In the genomic region with DNA sequence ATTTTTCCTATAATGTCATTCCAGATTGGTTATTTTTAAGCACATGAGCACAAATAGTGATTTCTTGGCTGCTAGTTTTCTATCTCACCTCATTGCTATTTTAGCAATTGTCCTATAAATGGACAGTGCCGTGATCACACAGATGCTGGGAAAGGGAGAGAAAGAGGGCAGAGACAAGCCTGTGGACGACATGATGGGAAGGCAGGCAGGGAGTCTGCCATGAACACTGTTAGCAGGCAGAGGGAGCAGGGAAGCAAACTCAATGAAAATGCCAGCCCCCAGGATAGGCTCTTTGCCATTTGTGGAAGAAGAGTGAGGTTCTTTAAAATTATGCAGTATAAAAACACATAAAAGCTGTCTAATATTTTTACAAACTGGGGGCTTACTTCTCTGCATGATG, we compare ENCODE assay signal across 24 cellular contexts.
A peak's percentile ranks its signal among the peaks of the same experiment; 100 is the strongest.
DNase-seq lines count a peak whose midpoint lies in the region; TF ChIP-seq lines count a peak whose summit lies in the region.
"Had no signal": no experiment of that assay in that cellular context is flagged by ENCODE, and none has a peak within 500 bp of the region (broad histone marks: within the 10 kb centered on the region; RNA-seq: fewer than 3 reads in every experiment).

No MANE protein-coding gene starts in this region.

- no peak overlapping the region for H4K91ac ChIP-seq in trophoblast cell (ENCODE audit: low read depth, low read length)

- peaks cover 4% of the 10 kb centered on the region for H3K36me3 Mint-ChIP-seq in neural progenitor cell

- 0 out of 2 replicates have a peak, but pooled peaks have one; percentile 8 for TF ChIP-seq CTCF in LNCaP clone FGC (IDR thresholded peaks at IDR 0.05; ENCODE audit: control insufficient read depth, extremely low read depth, insufficient read depth)
- peak; percentile 14 for TF ChIP-seq CTCF in brain microvascular endothelial cell (IDR thresholded peaks at IDR 0.05; ENCODE audit: low read depth, low read length, missing control alignments)
- TF ChIP-seq CTCF in fibroblast of villous mesenchyme (IDR thresholded peaks at IDR 0.05; ENCODE audit: insufficient read depth, low read depth, low read length): peak; percentile 13
- no peak for TF ChIP-seq CTCF in neural progenitor cell (IDR thresholded peaks at IDR 0.05)
- no peak for TF ChIP-seq CTCF in spleen (IDR thresholded peaks at IDR 0.05 in 8 of 11, conservative IDR thresholded peaks at IDR 0.05 in 3 of 11)

- H3K4me1 ChIP-seq in trophoblast cell (ENCODE audit: control insufficient read depth in 1 of 2, insufficient read depth in 2 of 2, low read length in 2 of 2) (peaks cover 8 to 14% of the 10 kb centered on the region in 2 experiments), neural progenitor cell (no peaks in the 10 kb centered on the region), spleen (no peaks in the 10 kb centered on the region)
- H3K4me1 ChIP-seq: BLaER1, HAP-1 had no signal

- peak overlapping the region; percentile 17 for H2BK120ac ChIP-seq in trophoblast cell (ENCODE audit: insufficient read depth, low read length, poor library complexity)

- no peak overlapping the region for H4K8ac ChIP-seq in trophoblast cell (ENCODE audit: low read depth, low read length)

- DNase-seq in LNCaP clone FGC (ENCODE audit: low read depth) (no peak), brain microvascular endothelial cell (no peak), fibroblast of villous mesenchyme (ENCODE audit: low read depth) (no peak), trophoblast cell (no peak), neural progenitor cell (ENCODE audit: low spot score) (no peak), spleen (no peak), occipital lobe (lab: John Stamatoyannopoulos, UW) (no peak)
- DNase-seq: CD4-positive, alpha-beta T cell; COR-L47; DMS 273 treated with DMSO at 0.1 percent for 48 hours; DND-41; KG1; NCI-H1105 treated with DMSO at 0.1 percent for 48 hours; NCI-H1694; NCI-H2081; NCI-H2171; NCI-H345; NCI-H524; NCI-H774; NK-92 treated with Interleukin-12 subunit alpha and Interleukin-12 subunit beta, amount 100 ng/mL, for 24 hours; SIG-M5 had no signal

- no peak overlapping the region for H2BK12ac ChIP-seq in trophoblast cell (ENCODE audit: low read length)

- H4K20me1 ChIP-seq in neural progenitor cell (ENCODE audit: low read depth): no peaks in the 10 kb centered on the region
- H4K20me1 ChIP-seq: BLaER1 had no signal

- H3K4ac ChIP-seq in trophoblast cell (ENCODE audit: low read depth, low read length): no peak overlapping the region

- TF ChIP-seq POLR2A in spleen (IDR thresholded peaks at IDR 0.05): no peak

- peaks cover 11% of the 10 kb centered on the region for H3K79me1 ChIP-seq in trophoblast cell (ENCODE audit: low read length)

- no peak overlapping the region for H2BK5ac ChIP-seq in trophoblast cell (ENCODE audit: low read depth, low read length, poor library complexity)

- H3K27ac ChIP-seq in brain microvascular endothelial cell (no peak overlapping the region), trophoblast cell (ENCODE audit: low read depth, low read length) (no peak overlapping the region), neural progenitor cell (no peak overlapping the region), spleen (no peak overlapping the region)
- H3K27ac ChIP-seq: BLaER1, GM23248 had no signal

- no peak overlapping the region for H3K18ac ChIP-seq in trophoblast cell (ENCODE audit: low read length)

- H3K4me3 ChIP-seq in LNCaP clone FGC (ENCODE audit: low read depth, low read length) (no peak overlapping the region), brain microvascular endothelial cell (ENCODE audit: low read depth, low read length) (no peak overlapping the region), fibroblast of villous mesenchyme (ENCODE audit: low read depth, low read length) (no peak overlapping the region), trophoblast cell (ENCODE audit: low read depth, low read length) (no peak overlapping the region), neural progenitor cell (no peak overlapping the region), spleen (no peak overlapping the region)
- H3K4me3 ChIP-seq: BLaER1, GM23248, HAP-1 had no signal

- no peaks in the 10 kb centered on the region for H3K79me2 ChIP-seq in trophoblast cell (ENCODE audit: control insufficient read depth, insufficient read depth, low read length, poor library complexity)
- no peaks in the 10 kb centered on the region for H3K79me2 ChIP-seq in neural progenitor cell (ENCODE audit: low read depth)

- H3K27me3 Mint-ChIP-seq in neural progenitor cell (ENCODE audit: insufficient read depth, low read depth): peaks cover 2% of the 10 kb centered on the region

- peaks cover 12% of the 10 kb centered on the region for H3K9me3 Mint-ChIP-seq in neural progenitor cell

- H3K9ac ChIP-seq in trophoblast cell (ENCODE audit: low read length): no peak overlapping the region
- H3K9ac ChIP-seq in neural progenitor cell: no peak overlapping the region
- H3K9ac ChIP-seq: BLaER1, GM23248 had no signal

- no peaks in the 10 kb centered on the region for H3K36me3 ChIP-seq in brain microvascular endothelial cell (replicated peaks)
- H3K36me3 ChIP-seq in trophoblast cell (ENCODE audit: control insufficient read depth in 1 of 2, insufficient read depth in 2 of 2, low read length in 2 of 2): peaks cover 0 to 3% of the 10 kb centered on the region in 2 experiments
- no peaks in the 10 kb centered on the region for H3K36me3 ChIP-seq in neural progenitor cell
- no peaks in the 10 kb centered on the region for H3K36me3 ChIP-seq in spleen
- H3K36me3 ChIP-seq: BLaER1, HAP-1 had no signal

- no peak overlapping the region for H3K4me2 ChIP-seq in trophoblast cell (ENCODE audit: low read length)
- H3K4me2 ChIP-seq in neural progenitor cell: no peak overlapping the region
- H3K4me2 ChIP-seq: BLaER1 had no signal

- no peaks in the 10 kb centered on the region for H3F3A ChIP-seq in neural progenitor cell (ENCODE audit: low read depth)

- WGBS in trophoblast cell (ENCODE audit: extremely low coverage, insufficient coverage, insufficient read length): no CpG with 5 or more reads among the region's 2 CpGs
- 74 to 95% (median 74%) methylated on average over 2 of the region's 2 CpGs for WGBS in spleen, 5 donors

- H2AFZ ChIP-seq in trophoblast cell (ENCODE audit: insufficient read depth, low read length, poor library complexity): no peak overlapping the region
- H2AFZ ChIP-seq in neural progenitor cell (replicated peaks): no peak overlapping the region
- H2AFZ ChIP-seq: GM23248 had no signal

- intact Hi-C loops in spleen (cut with DNase I; ENCODE audit: low total_unique reads): no loop called here

- H3K9me3 ChIP-seq in trophoblast cell (ENCODE audit: insufficient read depth, low read depth, low read length) (peaks cover 5% of the 10 kb centered on the region), neural progenitor cell (ENCODE audit: low read depth) (no peaks in the 10 kb centered on the region), spleen (peaks cover 0 to 19% (median 13%) of the 10 kb centered on the region in 8 donors)
- H3K9me3 ChIP-seq: HAP-1 had no signal

- no peak overlapping the region for H3K23ac ChIP-seq in trophoblast cell (ENCODE audit: low read length)

- H4K12ac ChIP-seq in trophoblast cell (ENCODE audit: low read depth, low read length): no peak overlapping the region

- no peak overlapping the region for H3K14ac ChIP-seq in trophoblast cell (ENCODE audit: low read length)

- in situ Hi-C loops in brain microvascular endothelial cell (cut with HindIII; ENCODE audit: low pct_ligation_motif_present, low sequenced_read_pairs): no loop called here

- H3K4me3 Mint-ChIP-seq in neural progenitor cell: no peak overlapping the region
- H3K4me3 Mint-ChIP-seq: CD4-positive, alpha-beta T cell had no signal

- no peak overlapping the region for H3K27ac Mint-ChIP-seq in neural progenitor cell
- H3K27ac Mint-ChIP-seq: CD4-positive, alpha-beta T cell had no signal

- H3K27me3 ChIP-seq in brain microvascular endothelial cell (replicated peaks) (no peaks in the 10 kb centered on the region), trophoblast cell (ENCODE audit: insufficient read depth, low read length) (no peaks in the 10 kb centered on the region), neural progenitor cell (no peaks in the 10 kb centered on the region), spleen (replicated peaks in 1 of 7) (no peaks in the 10 kb centered on the region)
- H3K27me3 ChIP-seq: BLaER1 had no signal

- H3K4me1 Mint-ChIP-seq in neural progenitor cell: no peaks in the 10 kb centered on the region

- no peak overlapping the region for H2AK5ac ChIP-seq in trophoblast cell (ENCODE audit: low read length)

Comparison
In these comparisons a context has a peak if more than half of its experiments do, and no peak if none do; other contexts are left out.
1. CTCF ChIP-seq: peak in LNCaP clone FGC (single experiment), brain microvascular endothelial cell (single experiment) and fibroblast of villous mesenchyme (single experiment); none in neural progenitor cell (single experiment) and spleen (0 of 11).